8 cellular contexts compared by ENCODE assay signal in the genomic region with DNA sequence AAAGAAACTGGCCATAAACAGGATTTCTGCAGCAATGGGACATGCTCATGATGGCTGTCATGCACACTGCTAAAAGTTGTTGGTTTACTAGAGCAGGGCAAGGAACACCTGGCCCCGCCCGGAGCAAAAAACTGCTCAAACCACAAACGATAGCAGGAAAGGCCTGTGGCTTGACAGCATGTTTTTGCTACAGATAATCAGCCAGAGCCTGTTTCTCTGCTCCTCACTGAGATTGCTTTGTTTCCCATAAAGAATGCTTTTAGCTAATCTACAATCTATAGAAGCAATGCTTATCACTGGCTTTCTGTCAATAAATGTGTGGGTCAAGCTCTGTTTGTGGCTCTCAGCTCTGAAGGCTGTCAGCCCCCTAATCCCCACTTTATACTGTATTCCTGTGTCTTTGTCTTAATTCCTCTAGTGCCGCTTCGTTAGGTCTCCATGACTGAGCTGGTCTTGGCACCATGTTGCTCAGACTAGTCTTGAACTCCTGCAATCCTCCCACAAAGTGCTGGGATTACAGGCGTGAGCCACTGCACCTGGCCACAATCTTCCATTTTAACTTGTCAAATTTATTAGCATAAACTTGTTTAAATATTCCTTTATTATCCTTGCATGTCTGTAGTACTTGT. TPM values are rescaled to one million over a fixed set of nuclear protein-coding genes. Genes with fewer than 3 reads are reported as not detected.
DNase-seq lines count a peak whose midpoint lies in the region; ATAC-seq, FAIRE-seq and TF ChIP-seq lines count a peak whose summit lies in the region.
"Not testable (repeated sequence)": the region's sequence is repeated elsewhere in the genome, so short reads cannot be mapped to it uniquely, and the experiment has no call there.

No MANE protein-coding gene starts in this region.

- H3K4me1 Mint-ChIP-seq in CD4-positive, CD25-positive, alpha-beta regulatory T cell, result peaks cover 19 to 46% (median 39%) of the 10 kb centered on the region in 4 donors
- H3K4me1 Mint-ChIP-seq in T-cell, result peaks cover 46 to 61% (median 47%) of the 10 kb centered on the region in 3 donors
- H3K4me1 Mint-ChIP-seq in activated CD8-positive, alpha-beta T cell treated with anti-CD3 and anti-CD28 coated beads for 36 hours (ENCODE audit: low read depth), result peaks cover 34% of the 10 kb centered on the region
- peaks cover 35% of the 10 kb centered on the region for H3K4me1 Mint-ChIP-seq in activated naive CD4-positive, alpha-beta T cell treated with anti-CD3 and anti-CD28 coated beads, Interleukin-2, amount 10 ng/mL, durations not matched to agents 7 days and 5 days
- H3K4me1 Mint-ChIP-seq in type B pancreatic cell (ENCODE audit: unreplicated experiment), result not testable (repeated sequence)

- intact Hi-C loops in activated CD8-positive, alpha-beta T cell treated with anti-CD3 and anti-CD28 coated beads for 36 hours (cut with micrococcal nuclease); mucosa of descending colon (cut with DNase I, micrococcal nuclease): not testable (repeated sequence)

- TF ChIP-seq POLR2A in H54 (IDR thresholded peaks at IDR 0.05; ENCODE audit: low read depth, low read length), result not testable (repeated sequence)

- peak; percentile 68 for FAIRE-seq in H54 (lab: Jason Lieb, UNC)

- not testable (repeated sequence) for H3K36me3 Mint-ChIP-seq in CD4-positive, CD25-positive, alpha-beta regulatory T cell; T-cell; activated CD8-positive, alpha-beta T cell treated with anti-CD3 and anti-CD28 coated beads for 36 hours (ENCODE audit: low read depth); activated naive CD4-positive, alpha-beta T cell treated with anti-CD3 and anti-CD28 coated beads, Interleukin-2, amount 10 ng/mL, durations not matched to agents 7 days and 5 days; type B pancreatic cell

- H3K4me3 Mint-ChIP-seq in CD4-positive, CD25-positive, alpha-beta regulatory T cell, result peak overlapping the region; percentile 78 to 88 (median 82)
- H3K4me3 Mint-ChIP-seq in T-cell (peak overlapping the region in 2 of 3 donors; percentile 21 to 68), type B pancreatic cell (peak overlapping the region; percentile 72)
- not testable (repeated sequence) for H3K4me3 Mint-ChIP-seq in activated CD8-positive, alpha-beta T cell treated with anti-CD3 and anti-CD28 coated beads for 36 hours
- H3K4me3 Mint-ChIP-seq in activated naive CD4-positive, alpha-beta T cell treated with anti-CD3 and anti-CD28 coated beads, Interleukin-2, amount 10 ng/mL, durations not matched to agents 7 days and 5 days, result peak overlapping the region; percentile 54

- H3K4me3 ChIP-seq in CD4-positive, CD25-positive, alpha-beta regulatory T cell (ENCODE audit: low read depth, low read length), result peak overlapping the region; percentile 61
- H3K4me3 ChIP-seq in epithelial cell of esophagus (ENCODE audit: low read length); mucosa of descending colon: not testable (repeated sequence)

- H3K27ac Mint-ChIP-seq in CD4-positive, CD25-positive, alpha-beta regulatory T cell, result peak overlapping the region; percentile 32 to 86 (median 60)
- H3K27ac Mint-ChIP-seq in T-cell (peak overlapping the region; percentile 95), type B pancreatic cell (peak overlapping the region; percentile 84)
- H3K27ac Mint-ChIP-seq in activated CD8-positive, alpha-beta T cell treated with anti-CD3 and anti-CD28 coated beads for 36 hours, result peak overlapping the region; percentile 55
- H3K27ac Mint-ChIP-seq in activated naive CD4-positive, alpha-beta T cell treated with anti-CD3 and anti-CD28 coated beads, Interleukin-2, amount 10 ng/mL, durations not matched to agents 7 days and 5 days, result peak overlapping the region; percentile 79

- not testable (repeated sequence) for TF ChIP-seq CTCF in activated CD8-positive, alpha-beta T cell treated with anti-CD3 and anti-CD28 coated beads for 36 hours (IDR thresholded peaks at IDR 0.05); epithelial cell of esophagus (IDR thresholded peaks at IDR 0.05; ENCODE audit: insufficient read depth, low read depth, low read length, missing control alignments); mucosa of descending colon (IDR thresholded peaks at IDR 0.05); type B pancreatic cell (conservative IDR thresholded peaks at IDR 0.05)

- H3K36me3 ChIP-seq in CD4-positive, CD25-positive, alpha-beta regulatory T cell (ENCODE audit: control insufficient read depth, insufficient read depth, low read length); mucosa of descending colon (ENCODE audit: low read depth): not testable (repeated sequence)

- CTCF ChIA-PET in T-cell (lab: Charles Lee), result interaction anchor here in 1 of 2 donors (0.5 kb wide), 1 partner anchor 960 kb away, joined by 3 read pairs; no protein-coding TSS in a partner anchor
- CTCF ChIA-PET in activated CD8-positive, alpha-beta T cell treated with anti-CD3 and anti-CD28 coated beads for 36 hours (lab: Charles Lee), result interaction anchor here (0.7 to 0.8 kb wide), 2 partner anchors 10 to 29 kb away, joined by 3 read pairs; no protein-coding TSS in a partner anchor
- CTCF ChIA-PET in activated naive CD4-positive, alpha-beta T cell treated with anti-CD3 and anti-CD28 coated beads, Interleukin-2, amount 10 ng/mL, durations not matched to agents 7 days and 5 days (lab: Charles Lee), result interaction anchor here (0.7 kb wide), 1 partner anchor 308 kb away, joined by 3 read pairs; no protein-coding TSS in a partner anchor

- peaks cover 0 to 14% (median 4%) of the 10 kb centered on the region in 7 donors for H3K9me3 Mint-ChIP-seq in CD4-positive, CD25-positive, alpha-beta regulatory T cell
- H3K9me3 Mint-ChIP-seq in T-cell; activated CD8-positive, alpha-beta T cell treated with anti-CD3 and anti-CD28 coated beads for 36 hours; type B pancreatic cell: not testable (repeated sequence)
- peaks cover 16% of the 10 kb centered on the region for H3K9me3 Mint-ChIP-seq in activated naive CD4-positive, alpha-beta T cell treated with anti-CD3 and anti-CD28 coated beads, Interleukin-2, amount 10 ng/mL, durations not matched to agents 7 days and 5 days

- peaks cover 47% of the 10 kb centered on the region for H3K4me1 ChIP-seq in CD4-positive, CD25-positive, alpha-beta regulatory T cell (ENCODE audit: control insufficient read depth, insufficient read depth, low read length, poor library complexity, severe bottlenecking)
- H3K4me1 ChIP-seq in mucosa of descending colon (ENCODE audit: low read depth), result not testable (repeated sequence)

- peak; percentile 70 to 76 for ATAC-seq in CD4-positive, CD25-positive, alpha-beta regulatory T cell (ENCODE audit: low read depth in 2 of 2)
- ATAC-seq in T-cell (replicated peaks in 1 of 4), result peak; percentile 89 to 99 (median 94)
- not testable (repeated sequence) for ATAC-seq in activated CD8-positive, alpha-beta T cell treated with anti-CD3 and anti-CD28 coated beads for 36 hours
- ATAC-seq in mucosa of descending colon, result peak; percentile 55

- H3K27me3 ChIP-seq in CD4-positive, CD25-positive, alpha-beta regulatory T cell (ENCODE audit: control insufficient read depth, insufficient read depth, low read length), result not testable (repeated sequence)

- not testable (repeated sequence) for H3K27me3 Mint-ChIP-seq in CD4-positive, CD25-positive, alpha-beta regulatory T cell; T-cell; activated CD8-positive, alpha-beta T cell treated with anti-CD3 and anti-CD28 coated beads for 36 hours; activated naive CD4-positive, alpha-beta T cell treated with anti-CD3 and anti-CD28 coated beads, Interleukin-2, amount 10 ng/mL, durations not matched to agents 7 days and 5 days; type B pancreatic cell

- peak in 2 of 3 donors; percentile 35 to 64 for DNase-seq in CD4-positive, CD25-positive, alpha-beta regulatory T cell
- not testable (repeated sequence) for DNase-seq in H54 (ENCODE audit: insufficient read length, low spot score); type B pancreatic cell (ENCODE audit: extremely low spot score, unreplicated experiment)
- DNase-seq in T-cell, result peak in 18 of 34 experiments; percentile 6 to 43 (median 14)
- peak; percentile 22 for DNase-seq in activated CD8-positive, alpha-beta T cell treated with anti-CD3 and anti-CD28 coated beads for 36 hours
- DNase-seq in activated naive CD4-positive, alpha-beta T cell treated with anti-CD3 and anti-CD28 coated beads, Interleukin-2, amount 10 ng/mL, durations not matched to agents 7 days and 5 days, result peak; percentile 62
- DNase-seq in epithelial cell of esophagus (ENCODE audit: low read depth), result peak; percentile 27
- DNase-seq in mucosa of descending colon, result peak in 1 of 3 donors; percentile 22

- H3K9me3 ChIP-seq in CD4-positive, CD25-positive, alpha-beta regulatory T cell (ENCODE audit: control insufficient read depth in 2 of 2, low read length in 2 of 2); mucosa of descending colon: not testable (repeated sequence)

- POLR2A ChIA-PET in T-cell (lab: Charles Lee); activated CD8-positive, alpha-beta T cell treated with anti-CD3 and anti-CD28 coated beads for 36 hours (lab: Charles Lee): not testable (repeated sequence)

- H3K27ac ChIP-seq in CD4-positive, CD25-positive, alpha-beta regulatory T cell (ENCODE audit: insufficient read depth, low read length, poor library complexity, severe bottlenecking), result peak overlapping the region; percentile 42

RNA-seq across cellular contexts. Expression of a gene that starts 26.8 kb away (rescaled TPM):
- 12.7 TPM for total RNA-seq in CD4-positive, CD25-positive, alpha-beta regulatory T cell
- 1 to 10 TPM in 2 of 4 donors, under 1 TPM in 2; 0.14 to 2.4 (median 1.0) TPM for polyA plus RNA-seq in CD4-positive, CD25-positive, alpha-beta regulatory T cell
- total RNA-seq in T-cell, result 10 to 100 TPM in 1 of 5 donors, 1 to 10 TPM in 4; 6.3 to 11.0 (median 8.1) TPM
- 1 to 10 TPM; 5.4 to 6.9 TPM for total RNA-seq in activated CD8-positive, alpha-beta T cell treated with anti-CD3 and anti-CD28 coated beads for 36 hours
- 1 to 10 TPM; 4.3 to 9.6 (median 7.8) TPM for total RNA-seq in mucosa of descending colon
- 27.1 and 42.8 TPM in 2 replicates for total RNA-seq in type B pancreatic cell (ENCODE audit: low replicate concordance)
